In genomic region chr17:61646482-61646881, GRCh38 we compare ENCODE assay signal across 18 cellular contexts. TPM values are rescaled to one million over a fixed set of nuclear protein-coding genes. Genes with fewer than 3 reads are reported as not detected.
DNase-seq lines count a peak whose midpoint lies in the region; ATAC-seq and TF ChIP-seq lines count a peak whose summit lies in the region.
"Had no signal": no experiment of that assay in that cellular context is flagged by ENCODE, and none has a peak within 500 bp of the region (broad histone marks: within the 10 kb centered on the region; RNA-seq: fewer than 3 reads in every experiment).

No MANE protein-coding gene starts in this region.

- no peak overlapping the region for H3K27ac Mint-ChIP-seq in progenitor cell of endocrine pancreas
- H3K27ac Mint-ChIP-seq: CD14-positive monocyte; CD8-positive, alpha-beta T cell; IgD-negative memory B cell had no signal

- H3K36me3 Mint-ChIP-seq in progenitor cell of endocrine pancreas (ENCODE audit: insufficient read depth), result no peaks in the 10 kb centered on the region
- H3K36me3 Mint-ChIP-seq: CD14-positive monocyte; CD8-positive, alpha-beta T cell; IgD-negative memory B cell had no signal

- CTCF ChIA-PET in PC-3 (lab: Charles Lee), result interaction anchor here (0.7 to 0.8 kb wide), 2 partner anchors 42 to 79 kb away, joined by 4 read pairs; no protein-coding TSS in a partner anchor

- H3K4me3 ChIP-seq in GM23248, result no peak overlapping the region
- no peak overlapping the region for H3K4me3 ChIP-seq in PC-3 (ENCODE audit: low read length)
- H3K4me3 ChIP-seq in fibroblast of lung (replicated peaks in 1 of 4; ENCODE audit: control extremely low read depth in 1 of 4, insufficient read depth in 1 of 4, low read depth in 3 of 4, low read length in 4 of 4), result no peak overlapping the region
- H3K4me3 ChIP-seq in prostate gland, result no peak overlapping the region
- H3K4me3 ChIP-seq: BLaER1, HAP-1 had no signal

- intact Hi-C loops in PC-3 (cut with micrococcal nuclease) (loop anchor here (5.0 kb wide), 1 partner anchor 36 kb away; no protein-coding TSS in a partner anchor), prostate gland (cut with DNase I) (no loop called here)

- H3K9ac ChIP-seq in GM23248 (no peak overlapping the region), PC-3 (ENCODE audit: low read length) (no peak overlapping the region), fibroblast of lung (ENCODE audit: insufficient read depth, low read length) (no peak overlapping the region)
- H3K9ac ChIP-seq: BLaER1 had no signal

- TF ChIP-seq POLR2A in prostate gland (IDR thresholded peaks at IDR 0.05), result no peak

- H3K36me3 ChIP-seq in GM23248 (ENCODE audit: low read depth) (no peaks in the 10 kb centered on the region), PC-3 (ENCODE audit: low read depth, low read length) (0 out of 2 replicates have a peak, but pooled peaks cover 3% of the 10 kb centered on the region), fibroblast of lung (ENCODE audit: control insufficient read depth, insufficient read depth, low read length) (no peaks in the 10 kb centered on the region), prostate gland (no peaks in the 10 kb centered on the region)
- H3K36me3 ChIP-seq: BLaER1, HAP-1 had no signal

- H2AFZ ChIP-seq in GM23248 (peak overlapping the region; percentile 37; the same call in 1 of the 2 replicates), PC-3 (ENCODE audit: low read length) (peak overlapping the region; percentile 8; the same call in 1 of the 2 replicates), fibroblast of lung (ENCODE audit: low read length) (no peak overlapping the region)

- DNase-seq in GM23248 (no peak), PC-3 (no peak), fibroblast of lung (ENCODE audit: low read depth in 2 of 2) (no peak), progenitor cell of endocrine pancreas (ENCODE audit: low spot score, unreplicated experiment) (no peak), prostate gland (ENCODE audit: low spot score) (no peak)
- DNase-seq: AML-193; Calu3; CD8-positive, alpha-beta T cell; DMS79 treated with DMSO at 0.1 percent for 48 hours; GF-D8; KG1 had no signal

- BruUV-seq in PC-3 (replicated peaks; lab: Mats Ljungman, UMichigan), result no TSS peak

- H4K20me1 ChIP-seq in GM23248 (ENCODE audit: insufficient read depth), result no peaks in the 10 kb centered on the region
- no peaks in the 10 kb centered on the region for H4K20me1 ChIP-seq in PC-3 (ENCODE audit: low read length)
- H4K20me1 ChIP-seq in fibroblast of lung (ENCODE audit: control insufficient read depth, extremely low read depth, insufficient read depth, low read length), result no peaks in the 10 kb centered on the region
- H4K20me1 ChIP-seq: BLaER1 had no signal

- no peak for TF ChIP-seq CTCF in PC-3 (conservative IDR thresholded peaks at IDR 0.05; ENCODE audit: low read depth, low read length)
- TF ChIP-seq CTCF in fibroblast of lung (conservative IDR thresholded peaks at IDR 0.05 in 1 of 2, IDR thresholded peaks at IDR 0.05 in 1 of 2; ENCODE audit: low read depth in 1 of 2, low read length in 2 of 2), result no peak
- no peak for TF ChIP-seq CTCF in progenitor cell of endocrine pancreas (IDR thresholded peaks at IDR 0.05; ENCODE audit: unreplicated experiment)
- TF ChIP-seq CTCF in prostate gland (IDR thresholded peaks at IDR 0.05), result no peak

- H3F3A ChIP-seq in GM23248 (ENCODE audit: insufficient read depth), result peaks cover 7% of the 10 kb centered on the region; the same call in 1 of the 2 replicates
- no peaks in the 10 kb centered on the region for H3F3A ChIP-seq in PC-3 (ENCODE audit: low read length, unreplicated experiment)

- in situ Hi-C loops in GM23248 (cut with MboI), result loop anchor here (25.0 kb wide), 1 partner anchor 466 kb away; no protein-coding TSS in a partner anchor

- POLR2A ChIA-PET in PC-3 (lab: Charles Lee; ENCODE audit: unreplicated experiment), result no interaction called here

- H3K4me1 ChIP-seq in GM23248 (ENCODE audit: insufficient read depth) (peaks cover 18% of the 10 kb centered on the region), PC-3 (ENCODE audit: insufficient read depth, low read length) (peaks cover 20% of the 10 kb centered on the region), fibroblast of lung (ENCODE audit: control insufficient read depth, extremely low read depth, insufficient read depth, low read length) (peaks cover 12% of the 10 kb centered on the region), prostate gland (replicated peaks) (no peaks in the 10 kb centered on the region)
- H3K4me1 ChIP-seq: BLaER1, HAP-1 had no signal

- no peak for ATAC-seq in PC-3
- ATAC-seq in HG03095 (IDR thresholded peaks at IDR 0.05; ENCODE audit: unreplicated experiment), result no peak
- no peak for ATAC-seq in GM18498 (IDR thresholded peaks at IDR 0.05; ENCODE audit: unreplicated experiment)
- ATAC-seq: CD8-positive, alpha-beta T cell had no signal

- H3K27me3 Mint-ChIP-seq in progenitor cell of endocrine pancreas, result peaks cover 3% of the 10 kb centered on the region
- H3K27me3 Mint-ChIP-seq: IgD-negative memory B cell had no signal

- H3K9me3 ChIP-seq in GM23248 (ENCODE audit: low read depth) (no peaks in the 10 kb centered on the region), PC-3 (ENCODE audit: low read length) (no peaks in the 10 kb centered on the region), fibroblast of lung (ENCODE audit: control insufficient read depth, insufficient read depth, low read depth, low read length) (no peaks in the 10 kb centered on the region), prostate gland (no peaks in the 10 kb centered on the region)
- H3K9me3 ChIP-seq: HAP-1 had no signal

- H3K9me2 ChIP-seq in GM23248 (ENCODE audit: insufficient read depth) (no peaks in the 10 kb centered on the region), PC-3 (replicated peaks; ENCODE audit: low read length) (no peaks in the 10 kb centered on the region)

- H3K79me2 ChIP-seq in GM23248 (ENCODE audit: insufficient read depth), result no peaks in the 10 kb centered on the region
- H3K79me2 ChIP-seq in PC-3 (ENCODE audit: low read length), result no peaks in the 10 kb centered on the region
- H3K79me2 ChIP-seq in fibroblast of lung (ENCODE audit: control insufficient read depth, insufficient read depth, low read length), result no peaks in the 10 kb centered on the region

- H3K4me2 ChIP-seq in GM23248 (ENCODE audit: unreplicated experiment), result peak overlapping the region; percentile 10
- peak overlapping the region; percentile 40 for H3K4me2 ChIP-seq in PC-3 (ENCODE audit: low read length)
- peak overlapping the region; percentile 40 for H3K4me2 ChIP-seq in fibroblast of lung (ENCODE audit: extremely low read depth, insufficient read depth, low read length)
- H3K4me2 ChIP-seq: BLaER1 had no signal

- H3K27ac ChIP-seq in GM23248 (no peak overlapping the region), PC-3 (ENCODE audit: low read length) (no peak overlapping the region), fibroblast of lung (ENCODE audit: insufficient read depth, low read length) (peak overlapping the region; percentile 34), prostate gland (no peak overlapping the region)
- H3K27ac ChIP-seq: BLaER1 had no signal

- H3K9me3 Mint-ChIP-seq in progenitor cell of endocrine pancreas (ENCODE audit: low read depth), result peaks cover 7% of the 10 kb centered on the region

- H3K4me1 Mint-ChIP-seq in progenitor cell of endocrine pancreas (ENCODE audit: low read depth), result no peaks in the 10 kb centered on the region
- H3K4me1 Mint-ChIP-seq: CD14-positive monocyte, IgD-negative memory B cell had no signal

- no peak overlapping the region for H3K4me3 Mint-ChIP-seq in progenitor cell of endocrine pancreas (ENCODE audit: low read depth)
- H3K4me3 Mint-ChIP-seq: CD14-positive monocyte; CD8-positive, alpha-beta T cell; IgD-negative memory B cell had no signal

- H3K27me3 ChIP-seq in GM23248 (replicated peaks; ENCODE audit: insufficient read depth) (no peaks in the 10 kb centered on the region), PC-3 (ENCODE audit: low read length) (no peaks in the 10 kb centered on the region), fibroblast of lung (ENCODE audit: control insufficient read depth, insufficient read depth, low read length) (no peaks in the 10 kb centered on the region), prostate gland (replicated peaks; ENCODE audit: insufficient read depth) (no peaks in the 10 kb centered on the region)
- H3K27me3 ChIP-seq: BLaER1 had no signal

RNA-seq across cellular contexts. Expression of gene NACA2, which starts 55.5 kb away (rescaled TPM):
- total RNA-seq in GM23248 (2014; rRNA removed; shearing (Covaris generic)), result not detected in 2 replicates
- polyA plus RNA-seq in GM23248 (2016; fragmentation: Nextera tagmentation; extraction: Ambion mirVana) (not detected in 2 replicates), fibroblast of lung (0.17 TPM in 1 of 2 replicates, not detected in the other)
- total RNA-seq in PC-3 (2014; rRNA removed) (not detected in 2 replicates), fibroblast of lung (not detected in 2 replicates), progenitor cell of endocrine pancreas (not detected in 2 replicates), prostate gland (1 to 10 TPM in 1 of 2 donors, not detected in 1; 2.1 TPM)
- 0.27 and 0.61 TPM in 2 replicates for polyA plus RNA-seq in fibroblast of lung (2012)
- not detected in 2 replicates for polyA minus RNA-seq in fibroblast of lung (ENCODE audit: low replicate concordance)
- total RNA-seq: Calu3, H4 had no signal
- polyA plus RNA-seq: CD14-positive monocyte, IgD-negative memory B cell had no signal
